In genomic region chr6:8539446-8539845, GRCh38 we compare ENCODE assay signal across 8 cellular contexts.
DNase-seq lines count a peak whose midpoint lies in the region; ATAC-seq, FAIRE-seq and TF ChIP-seq lines count a peak whose summit lies in the region.

No MANE protein-coding gene starts in this region.

- no peaks in the 10 kb centered on the region for H3K4me1 Mint-ChIP-seq in T-helper 2 cell treated with Interferon-gamma antibody and Interleukin-4, amounts not matched to agents 5 μg/mL and 100 μg/mL, for 36 hours (ENCODE audit: low read depth)

- no peak overlapping the region for H3K27ac Mint-ChIP-seq in T-helper 2 cell treated with Interferon-gamma antibody and Interleukin-4, amounts not matched to agents 5 μg/mL and 100 μg/mL, for 36 hours

- no peaks in the 10 kb centered on the region for H3K9me3 ChIP-seq in vagina

- no peak for FAIRE-seq in D721Med (lab: Jason Lieb, UNC)

- no peaks in the 10 kb centered on the region for H3K36me3 Mint-ChIP-seq in T-helper 2 cell treated with Interferon-gamma antibody and Interleukin-4, amounts not matched to agents 5 μg/mL and 100 μg/mL, for 36 hours (ENCODE audit: low read depth)

- no peaks in the 10 kb centered on the region for H3K36me3 ChIP-seq in vagina

- H3K4me3 ChIP-seq in fibroblast of the aortic adventitia (ENCODE audit: low read depth, low read length) (no peak overlapping the region), vagina (no peak overlapping the region)

- H3K4me1 ChIP-seq in vagina = no peaks in the 10 kb centered on the region

- no peaks in the 10 kb centered on the region for H3K27me3 ChIP-seq in vagina

- no peak for TF ChIP-seq POLR2A in vagina (IDR thresholded peaks at IDR 0.05)

- no peak for DNase-seq in D721Med (ENCODE audit: insufficient read length, low spot score)
- DNase-seq in OCI-M1 (lab: John Stamatoyannopoulos, UW) = peak; percentile 55
- DNase-seq in fibroblast of the aortic adventitia (ENCODE audit: low read depth) = peak; percentile 3
- DNase-seq in activated naive CD4-positive, alpha-beta T cell treated with anti-CD3 and anti-CD28 coated beads, Interleukin-2, amount 50 U/mL, for 16 hours = no peak
- no peak for DNase-seq in T-helper 2 cell treated with Interferon-gamma antibody and Interleukin-4, amounts not matched to agents 5 μg/mL and 100 μg/mL, for 36 hours (ENCODE audit: low spot score)
- DNase-seq in vagina (ENCODE audit: extremely low spot score in 2 of 2) = no peak

- peaks cover 11% of the 10 kb centered on the region for H3K9me3 Mint-ChIP-seq in T-helper 2 cell treated with Interferon-gamma antibody and Interleukin-4, amounts not matched to agents 5 μg/mL and 100 μg/mL, for 36 hours

- H3K27me3 Mint-ChIP-seq in T-helper 2 cell treated with Interferon-gamma antibody and Interleukin-4, amounts not matched to agents 5 μg/mL and 100 μg/mL, for 36 hours (ENCODE audit: low read depth) = no peaks in the 10 kb centered on the region

- H3K27ac ChIP-seq in vagina = no peak overlapping the region

- no peak overlapping the region for H3K4me3 Mint-ChIP-seq in T-helper 2 cell treated with Interferon-gamma antibody and Interleukin-4, amounts not matched to agents 5 μg/mL and 100 μg/mL, for 36 hours

- TF ChIP-seq CTCF in D721Med (IDR thresholded peaks at IDR 0.05; ENCODE audit: insufficient read depth, missing control alignments) (peak; percentile 26), fibroblast of the aortic adventitia (IDR thresholded peaks at IDR 0.05; ENCODE audit: insufficient read depth, low read length) (no peak), vagina (IDR thresholded peaks at IDR 0.05) (no peak)

- ATAC-seq in HG02885 (IDR thresholded peaks at IDR 0.05; ENCODE audit: poor library complexity, unreplicated experiment) = peak; percentile 64
- ATAC-seq in GM18870 (IDR thresholded peaks at IDR 0.05; ENCODE audit: unreplicated experiment) = no peak

- intact Hi-C loops in vagina (cut with DNase I) = no loop called here

Comparison
In these comparisons a context has a peak if more than half of its experiments do, and no peak if none do; other contexts are left out.
1. DNase-seq: peak in OCI-M1 (single experiment) and fibroblast of the aortic adventitia (single experiment); none in D721Med (single experiment), activated naive CD4-positive, alpha-beta T cell treated with anti-CD3 and anti-CD28 coated beads, Interleukin-2, amount 50 U/mL, for 16 hours (single experiment), T-helper 2 cell treated with Interferon-gamma antibody and Interleukin-4, amounts not matched to agents 5 μg/mL and 100 μg/mL, for 36 hours (single experiment) and vagina (0 of 2).